10 cellular contexts compared by ENCODE assay signal in the genomic region with DNA sequence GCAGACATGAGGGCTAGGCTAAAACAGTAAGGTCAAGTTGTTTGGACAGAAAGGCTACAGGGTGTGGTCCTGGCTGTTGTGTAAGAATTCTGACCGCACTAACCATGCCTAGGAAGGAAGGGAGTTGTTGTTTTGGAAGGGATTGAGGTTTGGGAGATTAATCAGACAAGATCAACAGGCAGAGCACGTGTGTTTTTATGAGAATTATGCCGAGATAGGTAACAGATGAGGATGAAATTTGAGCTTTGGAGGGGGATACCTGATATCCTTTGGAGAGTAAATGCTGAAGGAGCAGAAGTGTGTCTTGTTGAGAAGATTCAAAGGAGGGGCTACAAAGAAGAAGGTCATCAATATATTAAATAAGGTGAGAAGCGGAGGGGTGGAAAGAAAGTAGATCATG. TPM values are rescaled to one million over a fixed set of nuclear protein-coding genes. Genes with fewer than 3 reads are reported as not detected.
DNase-seq lines count a peak whose midpoint lies in the region; ATAC-seq and TF ChIP-seq lines count a peak whose summit lies in the region.
"Not testable (repeated sequence)": the region's sequence is repeated elsewhere in the genome, so short reads cannot be mapped to it uniquely, and the experiment has no call there.
"Had no signal": no experiment of that assay in that cellular context is flagged by ENCODE, and none has a peak within 500 bp of the region (broad histone marks: within the 10 kb centered on the region; RNA-seq: fewer than 3 reads in every experiment).

No MANE protein-coding gene starts in this region.

- not testable (repeated sequence) for ATAC-seq in heart right ventricle; naive thymus-derived CD4-positive, alpha-beta T cell

- H3K36me3 ChIP-seq in esophagus (ENCODE audit: control insufficient read depth in 2 of 2, insufficient read depth in 2 of 2, low read length in 1 of 2); heart right ventricle; naive thymus-derived CD4-positive, alpha-beta T cell (ENCODE audit: control insufficient read depth in 2 of 3, insufficient read depth in 3 of 3, low read length in 3 of 3): not testable (repeated sequence)

- not testable (repeated sequence) for H3K4me1 ChIP-seq in esophagus (ENCODE audit: control insufficient read depth in 2 of 2, insufficient read depth in 2 of 2, low read length in 1 of 2); naive thymus-derived CD4-positive, alpha-beta T cell (ENCODE audit: control insufficient read depth in 2 of 2, insufficient read depth in 2 of 2, low read length in 2 of 2)
- H3K4me1 ChIP-seq in heart right ventricle, result peaks cover 0 to 12% (median 0%) of the 10 kb centered on the region in 9 donors

- H3K27ac ChIP-seq in esophagus (ENCODE audit: low read depth in 2 of 2, low read length in 1 of 2) (peak overlapping the region; percentile 21 to 31), heart right ventricle (peak overlapping the region in 6 of 10 donors; percentile 40 to 79 (median 64))
- H3K27ac ChIP-seq in naive thymus-derived CD4-positive, alpha-beta T cell (ENCODE audit: low read depth, low read length), result not testable (repeated sequence)

- WGBS in esophagus, 2 donors, result 56 to 63% methylated on average over 4 of the region's 4 CpGs
- WGBS in heart right ventricle, 2 donors, result 54 to 73% methylated on average over 4 of the region's 4 CpGs

- not testable (repeated sequence) for H3K36me3 Mint-ChIP-seq in activated naive CD4-positive, alpha-beta T cell treated with anti-CD3 and anti-CD28 coated beads, Interleukin-2, amount 10 ng/mL, durations not matched to agents 7 days and 5 days; naive thymus-derived CD4-positive, alpha-beta T cell
- H3K36me3 Mint-ChIP-seq in stimulated activated naive CD8-positive, alpha-beta T cell treated with anti-CD3 and anti-CD28 coated beads, Interleukin-15, Interleukin-2, amounts not matched to agents 100 ng/mL and 50 ng/mL, for 24 hours (ENCODE audit: low read depth), result peaks cover 22% of the 10 kb centered on the region

- CTCF ChIA-PET in activated naive CD4-positive, alpha-beta T cell treated with anti-CD3 and anti-CD28 coated beads, Interleukin-2, amount 10 ng/mL, durations not matched to agents 7 days and 5 days (lab: Charles Lee); naive thymus-derived CD4-positive, alpha-beta T cell (lab: Charles Lee): not testable (repeated sequence)

- not testable (repeated sequence) for H3K9me3 ChIP-seq in esophagus (ENCODE audit: control insufficient read depth in 2 of 2, insufficient read depth in 1 of 2, low read depth in 1 of 2, low read length in 1 of 2); heart right ventricle; naive thymus-derived CD4-positive, alpha-beta T cell (ENCODE audit: control insufficient read depth in 2 of 3, low read length in 3 of 3)

- POLR2A ChIA-PET in naive thymus-derived CD4-positive, alpha-beta T cell (lab: Charles Lee), result not testable (repeated sequence)

- not testable (repeated sequence) for H3K4me3 Mint-ChIP-seq in activated naive CD4-positive, alpha-beta T cell treated with anti-CD3 and anti-CD28 coated beads, Interleukin-2, amount 10 ng/mL, durations not matched to agents 7 days and 5 days; naive thymus-derived CD4-positive, alpha-beta T cell; stimulated activated naive CD8-positive, alpha-beta T cell treated with anti-CD3 and anti-CD28 coated beads, Interleukin-15, Interleukin-2, amounts not matched to agents 100 ng/mL and 50 ng/mL, for 24 hours

- not testable (repeated sequence) for H3K27me3 ChIP-seq in esophagus (ENCODE audit: control insufficient read depth in 1 of 2, insufficient read depth in 2 of 2, low read length in 2 of 2); heart right ventricle; naive thymus-derived CD4-positive, alpha-beta T cell (ENCODE audit: control insufficient read depth in 2 of 2, insufficient read depth in 2 of 2, low read length in 2 of 2)

- DNase-seq in DMS 273 (lab: John Stamatoyannopoulos, UW; ENCODE audit: unreplicated experiment), result peak; percentile 65
- peak; percentile 78 for DNase-seq in NCI-H524 treated with DMSO at 0.1 percent for 48 hours (lab: John Stamatoyannopoulos, UW)
- not testable (repeated sequence) for DNase-seq in activated naive CD4-positive, alpha-beta T cell treated with anti-CD3 and anti-CD28 coated beads, Interleukin-2, amount 10 ng/mL, durations not matched to agents 7 days and 5 days; naive thymus-derived CD4-positive, alpha-beta T cell
- peak in 1 of 2 donors; percentile 2 for DNase-seq in heart right ventricle

- H3K4me1 Mint-ChIP-seq in activated naive CD4-positive, alpha-beta T cell treated with anti-CD3 and anti-CD28 coated beads, Interleukin-2, amount 10 ng/mL, durations not matched to agents 7 days and 5 days; stimulated activated naive CD8-positive, alpha-beta T cell treated with anti-CD3 and anti-CD28 coated beads, Interleukin-15, Interleukin-2, amounts not matched to agents 100 ng/mL and 50 ng/mL, for 24 hours (ENCODE audit: low read depth): not testable (repeated sequence)
- H3K4me1 Mint-ChIP-seq in naive thymus-derived CD4-positive, alpha-beta T cell, result peaks cover 5 to 33% (median 15%) of the 10 kb centered on the region in 7 donors

- not testable (repeated sequence) for H3K27me3 Mint-ChIP-seq in activated naive CD4-positive, alpha-beta T cell treated with anti-CD3 and anti-CD28 coated beads, Interleukin-2, amount 10 ng/mL, durations not matched to agents 7 days and 5 days; naive thymus-derived CD4-positive, alpha-beta T cell; stimulated activated naive CD8-positive, alpha-beta T cell treated with anti-CD3 and anti-CD28 coated beads, Interleukin-15, Interleukin-2, amounts not matched to agents 100 ng/mL and 50 ng/mL, for 24 hours

- intact Hi-C loops in heart right ventricle (cut with DNase I); naive thymus-derived CD4-positive, alpha-beta T cell (cut with micrococcal nuclease): not testable (repeated sequence)

- TF ChIP-seq CTCF in heart right ventricle (IDR thresholded peaks at IDR 0.05), result not testable (repeated sequence)

- not testable (repeated sequence) for H3K4me3 ChIP-seq in esophagus (ENCODE audit: low read depth in 1 of 2, low read length in 2 of 2); naive thymus-derived CD4-positive, alpha-beta T cell (ENCODE audit: low read length)
- peak overlapping the region in 9 of 10 donors; percentile 2 to 44 (median 27) for H3K4me3 ChIP-seq in heart right ventricle

- H3K27ac Mint-ChIP-seq in activated naive CD4-positive, alpha-beta T cell treated with anti-CD3 and anti-CD28 coated beads, Interleukin-2, amount 10 ng/mL, durations not matched to agents 7 days and 5 days, result peak overlapping the region; percentile 3
- peak overlapping the region in 6 of 9 donors; percentile 3 to 60 (median 20) for H3K27ac Mint-ChIP-seq in naive thymus-derived CD4-positive, alpha-beta T cell
- H3K27ac Mint-ChIP-seq in stimulated activated naive CD8-positive, alpha-beta T cell treated with anti-CD3 and anti-CD28 coated beads, Interleukin-15, Interleukin-2, amounts not matched to agents 100 ng/mL and 50 ng/mL, for 24 hours, result peak overlapping the region; percentile 4

- not testable (repeated sequence) for H3K9me3 Mint-ChIP-seq in activated naive CD4-positive, alpha-beta T cell treated with anti-CD3 and anti-CD28 coated beads, Interleukin-2, amount 10 ng/mL, durations not matched to agents 7 days and 5 days; naive thymus-derived CD4-positive, alpha-beta T cell; stimulated activated naive CD8-positive, alpha-beta T cell treated with anti-CD3 and anti-CD28 coated beads, Interleukin-15, Interleukin-2, amounts not matched to agents 100 ng/mL and 50 ng/mL, for 24 hours

RNA-seq across cellular contexts. Expression of a gene that starts 26.8 kb away (rescaled TPM):
- polyA plus RNA-seq in esophagus (100 to 1,000 TPM; 212 to 343 TPM), heart right ventricle (10 to 100 TPM; 40.8 to 76.3 TPM)
- 10 to 100 TPM; 12.7 to 35.7 (median 24.8) TPM for total RNA-seq in heart right ventricle
- 100 to 1,000 TPM in 1 of 5 experiments, 10 to 100 TPM in 4; 29.6 to 123 (median 39.9) TPM for total RNA-seq in naive thymus-derived CD4-positive, alpha-beta T cell
- 10 to 100 TPM; 24.9 to 32.7 TPM for polyA plus RNA-seq in naive thymus-derived CD4-positive, alpha-beta T cell

RNA-seq across cellular contexts. Expression of a gene that starts 40.1 kb away (rescaled TPM):
- not detected for polyA plus RNA-seq in esophagus
- not detected for total RNA-seq in heart right ventricle
- polyA plus RNA-seq in heart right ventricle, result not detected
- total RNA-seq in naive thymus-derived CD4-positive, alpha-beta T cell, result not detected
- not detected for polyA plus RNA-seq in naive thymus-derived CD4-positive, alpha-beta T cell
- total RNA-seq: Caco-2, Daoy, H7 had no signal

RNA-seq across cellular contexts. Expression of a gene that starts 44.4 kb away (rescaled TPM):
- polyA plus RNA-seq in esophagus (10 to 100 TPM; 19.8 to 30.3 TPM), heart right ventricle (10 to 100 TPM in 1 of 2 donors, 1 to 10 TPM in 1; 9.4 to 24.6 TPM)
- total RNA-seq in heart right ventricle, result 10 to 100 TPM; 11.5 to 25.9 (median 13.9) TPM
- total RNA-seq in naive thymus-derived CD4-positive, alpha-beta T cell, result 10 to 100 TPM; 32.2 to 52.8 (median 41.7) TPM
- polyA plus RNA-seq in naive thymus-derived CD4-positive, alpha-beta T cell, result 10 to 100 TPM; 18.0 to 23.9 TPM

RNA-seq across cellular contexts. Expression of a gene that starts 44.6 kb away (rescaled TPM):
- 1 to 10 TPM; 5.6 to 8.8 TPM for polyA plus RNA-seq in esophagus
- total RNA-seq in heart right ventricle, result 10 to 100 TPM in 9 of 10 donors, 1 to 10 TPM in 1; 9.5 to 15.1 (median 13.9) TPM
- 10 to 100 TPM in 1 of 2 donors, 1 to 10 TPM in 1; 7.5 to 15.0 TPM for polyA plus RNA-seq in heart right ventricle
- 10 to 100 TPM in 3 of 5 experiments, 1 to 10 TPM in 2; 3.2 to 16.3 (median 11.3) TPM for total RNA-seq in naive thymus-derived CD4-positive, alpha-beta T cell
- 10 to 100 TPM; 15.3 to 20.8 TPM for polyA plus RNA-seq in naive thymus-derived CD4-positive, alpha-beta T cell
